22 cellular contexts compared by ENCODE assay signal in the genomic region with DNA sequence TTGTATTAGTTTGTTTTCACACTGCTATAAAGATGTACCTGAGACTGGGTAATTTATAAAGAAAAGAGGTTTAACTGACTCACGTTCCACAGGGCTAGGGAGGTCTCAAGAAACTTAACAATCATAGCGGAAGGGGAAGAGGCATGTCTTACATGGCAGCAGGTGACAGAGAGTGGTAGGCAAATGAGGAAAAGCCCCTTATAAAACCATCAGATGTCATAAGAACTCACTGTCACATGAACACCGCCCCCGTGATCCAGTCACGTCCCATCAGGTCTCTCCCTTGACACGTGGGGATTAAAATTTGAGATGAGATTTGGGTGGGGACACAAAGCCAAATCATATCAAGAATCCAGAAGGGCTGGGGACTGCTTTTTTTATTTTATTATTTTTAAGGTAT.
"Had no signal": no experiment of that assay in that cellular context is flagged by ENCODE, and none has a peak within 500 bp of the region (broad histone marks: within the 10 kb centered on the region; RNA-seq: fewer than 3 reads in every experiment).

No MANE protein-coding gene starts in this region.

- H3K9me3 ChIP-seq: SK-N-SH had no signal

- H3K27ac ChIP-seq: HL-60, KMS-11, RWPE1 had no signal

- H3K4me2 ChIP-seq: KMS-11, SK-N-SH had no signal

- H3K27me3 Mint-ChIP-seq: IgD-negative memory B cell had no signal

- ATAC-seq: K562, Panc1, PC-3 had no signal

- H3K4me3 ChIP-seq: K562 had no signal

- H3K4me3 Mint-ChIP-seq: IgD-negative memory B cell had no signal

- H3K9ac ChIP-seq: KMS-11, SK-N-SH had no signal

- DNase-seq: Kasumi-1, MM.1S, NCI-H1092 treated with DMSO at 0.1 percent for 48 hours, NCI-H1436, NCI-H187, NCI-H2029, NCI-H2081 treated with DMSO at 0.1 percent for 48 hours, NCI-H2171, NCI-H226, NCI-H446 treated with DMSO at 0.1 percent for 48 hours, NCI-H510A treated with DMSO at 0.1 percent for 48 hours, NCI-H526, PC-3, SHP77, SK-N-SH, SW 1271 had no signal
